ENCODE assay signal across 19 cellular contexts in the genomic region with DNA sequence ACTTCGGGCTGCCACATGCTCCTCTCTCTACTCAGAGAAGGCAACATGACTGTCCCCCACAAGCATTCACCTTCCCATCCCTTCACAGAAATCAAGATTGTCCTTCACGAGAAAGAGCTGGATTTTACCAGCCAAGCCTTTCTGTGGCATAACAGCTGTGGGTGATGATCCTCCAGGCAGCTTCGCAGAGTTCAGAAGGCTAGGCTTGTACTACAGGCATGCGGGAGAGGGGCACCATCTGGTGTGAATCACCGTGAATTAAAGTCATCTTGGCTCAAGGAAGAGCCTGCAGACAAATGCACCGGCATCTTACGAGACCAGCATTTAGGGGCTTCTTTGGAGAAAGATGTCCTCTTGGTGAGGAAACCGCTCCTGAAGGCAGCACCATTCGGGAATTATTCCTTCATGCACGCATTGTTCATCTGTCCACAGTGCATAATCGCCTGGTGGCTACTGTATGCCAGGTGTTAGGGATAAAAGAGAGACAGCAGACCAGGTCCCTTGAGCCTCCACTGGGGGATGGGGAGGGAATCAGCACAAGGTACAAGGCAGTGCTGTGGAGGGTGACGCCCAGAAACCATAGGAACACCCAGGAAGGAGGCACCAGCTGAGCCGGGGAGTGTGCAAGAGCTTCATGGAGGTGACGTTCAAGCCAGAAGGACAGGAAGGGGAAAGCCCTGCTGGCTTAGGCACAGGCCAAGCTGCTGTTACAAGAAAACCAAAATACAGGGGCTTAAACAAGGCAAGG.
A peak's percentile ranks its signal among the peaks of the same experiment; 100 is the strongest.
DNase-seq lines count a peak whose midpoint lies in the region; ATAC-seq and TF ChIP-seq lines count a peak whose summit lies in the region.
"Had no signal": no experiment of that assay in that cellular context is flagged by ENCODE, and none has a peak within 500 bp of the region (broad histone marks: within the 10 kb centered on the region; RNA-seq: fewer than 3 reads in every experiment).

No MANE protein-coding gene starts in this region.

- no peaks in the 10 kb centered on the region for H3F3A ChIP-seq in Loucy (ENCODE audit: low read depth)
- H3F3A ChIP-seq in PC-3 (ENCODE audit: low read length, unreplicated experiment) = no peaks in the 10 kb centered on the region

- CTCF ChIA-PET in PC-3 (lab: Charles Lee) = no interaction called here

- no peak overlapping the region for H3K9ac ChIP-seq in Loucy (ENCODE audit: low read depth, low read length, poor library complexity, severe bottlenecking)
- no peak overlapping the region for H3K9ac ChIP-seq in PC-3 (ENCODE audit: low read length)

- ATAC-seq in PC-3 = no peak
- ATAC-seq in HG02763 (IDR thresholded peaks at IDR 0.05; ENCODE audit: unreplicated experiment) = no peak
- no peak for ATAC-seq in HG02623 (IDR thresholded peaks at IDR 0.05; ENCODE audit: unreplicated experiment)
- ATAC-seq: natural killer cell had no signal

- no peaks in the 10 kb centered on the region for H3K9me2 ChIP-seq in Loucy (replicated peaks; ENCODE audit: low read depth, low read length)
- H3K9me2 ChIP-seq in PC-3 (replicated peaks; ENCODE audit: low read length) = no peaks in the 10 kb centered on the region

- H3K27ac ChIP-seq in PC-3 (ENCODE audit: low read length) = no peak overlapping the region
- H3K27ac ChIP-seq: thyroid gland had no signal

- H3K9me3 ChIP-seq in Loucy (ENCODE audit: insufficient read depth, low read depth, low read length) (no peaks in the 10 kb centered on the region), PC-3 (ENCODE audit: low read length) (no peaks in the 10 kb centered on the region)
- H3K9me3 ChIP-seq: esophagus muscularis mucosa, thyroid gland had no signal

- H4K20me1 ChIP-seq in Loucy (ENCODE audit: insufficient read depth, low read length, poor library complexity, severe bottlenecking) (no peaks in the 10 kb centered on the region), PC-3 (ENCODE audit: low read length) (no peaks in the 10 kb centered on the region)

- no peaks in the 10 kb centered on the region for H3K27me3 ChIP-seq in Loucy (ENCODE audit: insufficient read depth, low read length, poor library complexity, severe bottlenecking)
- H3K27me3 ChIP-seq in PC-3 (ENCODE audit: low read length) = no peaks in the 10 kb centered on the region
- H3K27me3 ChIP-seq: thyroid gland had no signal

- intact Hi-C loops in PC-3 (cut with micrococcal nuclease) = no loop called here

- TF ChIP-seq CTCF in Loucy (conservative IDR thresholded peaks at IDR 0.05; ENCODE audit: low read length) = no peak
- no peak for TF ChIP-seq CTCF in PC-3 (conservative IDR thresholded peaks at IDR 0.05; ENCODE audit: low read depth, low read length)
- TF ChIP-seq CTCF in fibroblast of villous mesenchyme (IDR thresholded peaks at IDR 0.05; ENCODE audit: insufficient read depth, low read depth, low read length) = no peak

- peak; percentile 82 for DNase-seq in D341Med (ENCODE audit: low spot score)
- no peak for DNase-seq in PC-3
- DNase-seq in fibroblast of villous mesenchyme (ENCODE audit: low read depth) = peak; percentile 23
- DNase-seq in dermis blood vessel endothelial cell = no peak
- DNase-seq in pons (ENCODE audit: low spot score) = no peak
- DNase-seq: ACHN; activated naive CD4-positive, alpha-beta T cell treated with anti-CD3 and anti-CD28 coated beads, Interleukin-2, amount 10 ng/mL, durations not matched to agents 7 days and 5 days; activated T-cell treated with anti-CD3 and anti-CD28 coated beads, Interleukin-2, amount 50 U/mL, for 4 hours; effector CD4-positive, alpha-beta T cell; left cardiac atrium; natural killer cell; stimulated activated CD4-positive, alpha-beta T cell treated with anti-CD3 and anti-CD28 coated beads, Interleukin-1b, Interleukin-23, amount 100 ng/mL, for 48 hours; stimulated activated naive CD4-positive, alpha-beta T cell; T1000; thyroid gland had no signal

- no TSS peak for BruUV-seq in PC-3 (replicated peaks; lab: Mats Ljungman, UMichigan)

- no peaks in the 10 kb centered on the region for H3K36me3 ChIP-seq in Loucy (ENCODE audit: insufficient read depth, low read length)
- no peaks in the 10 kb centered on the region for H3K36me3 ChIP-seq in PC-3 (ENCODE audit: low read depth, low read length)
- H3K36me3 ChIP-seq: esophagus muscularis mucosa, thyroid gland had no signal

- H3K4me2 ChIP-seq in Loucy (ENCODE audit: low read depth, low read length, poor library complexity, severe bottlenecking) (no peak overlapping the region), PC-3 (ENCODE audit: low read length) (no peak overlapping the region)

- H3K4me1 ChIP-seq in Loucy (ENCODE audit: insufficient read depth, low read length, poor library complexity, severe bottlenecking) = no peaks in the 10 kb centered on the region
- H3K4me1 ChIP-seq in PC-3 (ENCODE audit: insufficient read depth, low read length) = no peaks in the 10 kb centered on the region
- H3K4me1 ChIP-seq: thyroid gland had no signal

- POLR2A ChIA-PET in PC-3 (lab: Charles Lee; ENCODE audit: unreplicated experiment) = no interaction called here

- H3K4me3 ChIP-seq in Loucy (ENCODE audit: low read length, poor library complexity, severe bottlenecking) = no peak overlapping the region
- H3K4me3 ChIP-seq in PC-3 (ENCODE audit: low read length) = no peak overlapping the region
- no peak overlapping the region for H3K4me3 ChIP-seq in fibroblast of villous mesenchyme (ENCODE audit: low read depth, low read length)
- H3K4me3 ChIP-seq: esophagus muscularis mucosa, thyroid gland had no signal

- H2AFZ ChIP-seq in Loucy (ENCODE audit: low read length) = peak overlapping the region; percentile 79
- H2AFZ ChIP-seq in PC-3 (ENCODE audit: low read length) = peak overlapping the region; percentile 26; the same call in 1 of the 2 replicates

- H3K79me2 ChIP-seq in Loucy (ENCODE audit: insufficient read depth, low read length) (no peaks in the 10 kb centered on the region), PC-3 (ENCODE audit: low read length) (no peaks in the 10 kb centered on the region)

Comparison
In these comparisons a context has a peak if more than half of its experiments do, and no peak if none do; other contexts are left out.
1. DNase-seq: peak in D341Med (single experiment) and fibroblast of villous mesenchyme (single experiment); none in PC-3 (single experiment), dermis blood vessel endothelial cell (single experiment) and pons (single experiment).